13 cellular contexts compared by ENCODE assay signal in genomic region chr10:72089618-72090017, GRCh38. TPM values are rescaled to one million over a fixed set of nuclear protein-coding genes. Genes with fewer than 3 reads are reported as not detected.
DNase-seq lines count a peak whose midpoint lies in the region; ATAC-seq, FAIRE-seq and TF ChIP-seq lines count a peak whose summit lies in the region.
"Had no signal": no experiment of that assay in that cellular context is flagged by ENCODE, and none has a peak within 500 bp of the region (broad histone marks: within the 10 kb centered on the region; RNA-seq: fewer than 3 reads in every experiment).

No MANE protein-coding gene starts in this region.

- H3K9me3 Mint-ChIP-seq in natural killer cell treated with Interleukin-12 subunit alpha and Interleukin-12 subunit beta and Interleukin-15 and Interleukin-18, amount 100 ng/mL, for 72 hours, result no peaks in the 10 kb centered on the region

- H3K9me1 ChIP-seq in K562 (ENCODE audit: control insufficient read depth, insufficient read depth, low read length), result no peaks in the 10 kb centered on the region

- POLR2A ChIA-PET in K562 (lab: Yijun Ruan, JAX), result interaction anchor here (0.8 to 1.5 kb wide), 7 partner anchors 9 to 184 kb away, joined by 3 to 6 read pairs (median 4); partner anchors contain the start of gene DDIT4

- H3K27ac ChIP-seq in K562 (ENCODE audit: extremely low read depth, low read depth, low read length), result no peak overlapping the region
- H3K27ac ChIP-seq: A549, breast epithelium, sigmoid colon had no signal

- H4K20me1 ChIP-seq in K562 (replicated peaks; ENCODE audit: control insufficient read depth, insufficient read depth, low read length), result no peaks in the 10 kb centered on the region

- H3K79me2 ChIP-seq in K562 (ENCODE audit: control insufficient read depth, insufficient read depth, low read length), result no peaks in the 10 kb centered on the region

- H3K27me3 Mint-ChIP-seq in natural killer cell treated with Interleukin-12 subunit alpha and Interleukin-12 subunit beta and Interleukin-15 and Interleukin-18, amount 100 ng/mL, for 72 hours, result no peaks in the 10 kb centered on the region

- peak overlapping the region; percentile 89 to 91 for H3K27ac Mint-ChIP-seq in natural killer cell treated with Interleukin-12 subunit alpha and Interleukin-12 subunit beta and Interleukin-15 and Interleukin-18, amount 100 ng/mL, for 72 hours
- H3K27ac Mint-ChIP-seq: H9 had no signal

- peaks cover 6 to 25% of the 10 kb centered on the region in 2 experiments; a peak in 4 of 5 replicates for H3K4me1 ChIP-seq in K562 (replicated peaks in 1 of 2; ENCODE audit: control insufficient read depth in 2 of 2, insufficient read depth in 2 of 2, low read length in 2 of 2)

- H3K27me3 ChIP-seq in K562 (ENCODE audit: control insufficient read depth in 2 of 2, insufficient read depth in 2 of 2, low read length in 2 of 2), result no peaks in the 10 kb centered on the region

- WGBS in K562 (ENCODE audit: insufficient coverage, low coverage, missing lambda C conversion rate), result 34% methylated on average over 6 of the region's 6 CpGs

- TF ChIP-seq EP300 in K562 (IDR thresholded peaks at IDR 0.05; ENCODE audit: low read length), result no peak

- H3K36me3 Mint-ChIP-seq in natural killer cell treated with Interleukin-12 subunit alpha and Interleukin-12 subunit beta and Interleukin-15 and Interleukin-18, amount 100 ng/mL, for 72 hours, result no peaks in the 10 kb centered on the region

- H3K4me3 ChIP-seq in K562, result no peak overlapping the region
- H3K4me3 ChIP-seq: A549, sigmoid colon had no signal

- no peak overlapping the region for H2AFZ ChIP-seq in K562 (ENCODE audit: low read depth, low read length)

- peak overlapping the region; percentile 58 for H3K4me3 Mint-ChIP-seq in natural killer cell treated with Interleukin-12 subunit alpha and Interleukin-12 subunit beta and Interleukin-15 and Interleukin-18, amount 100 ng/mL, for 72 hours

- H3K9me3 ChIP-seq in K562 (replicated peaks; ENCODE audit: control insufficient read depth, insufficient read depth, low read depth, low read length), result no peaks in the 10 kb centered on the region
- H3K9me3 ChIP-seq: A549, breast epithelium, sigmoid colon had no signal

- ATAC-seq in K562, result peak; percentile 42; the same call in 1 of the 3 replicates
- ATAC-seq in natural killer cell treated with Interleukin-12 subunit alpha and Interleukin-12 subunit beta and Interleukin-15 and Interleukin-18, amount 100 ng/mL, for 72 hours, result no peak

- H3K4me1 Mint-ChIP-seq in natural killer cell treated with Interleukin-12 subunit alpha and Interleukin-12 subunit beta and Interleukin-15 and Interleukin-18, amount 100 ng/mL, for 72 hours (ENCODE audit: low read depth in 2 of 2), result peaks cover 29 to 38% of the 10 kb centered on the region in 2 donors

- no peak overlapping the region for H3K4me2 ChIP-seq in K562 (ENCODE audit: insufficient read depth, low read length)
- H3K4me2 ChIP-seq: A549 had no signal

- in situ Hi-C loops in K562 (cut with MboI), result no loop called here

- no peaks in the 10 kb centered on the region for H3K36me3 ChIP-seq in K562 (ENCODE audit: control insufficient read depth, insufficient read depth, low read length)
- H3K36me3 ChIP-seq: breast epithelium had no signal

- intact Hi-C loops in K562 (cut with micrococcal nuclease), result no loop called here

- TF ChIP-seq RAD21 in K562 (CRISPR knock-in tag; conservative IDR thresholded peaks at IDR 0.05 in 1 of 2, IDR thresholded peaks at IDR 0.05 in 1 of 2), result no peak

- DNase-seq in NCI-H510A treated with DMSO at 0.1 percent for 48 hours (lab: John Stamatoyannopoulos, UW) (peak; percentile 5), NCI-H510A (lab: John Stamatoyannopoulos, UW) (no peak), NCI-H460 (ENCODE audit: extremely low read depth, low read depth) (peak; percentile 75), K562 (ENCODE audit: extremely low read depth in 1 of 4, low spot score in 3 of 4) (no peak), medulla oblongata (ENCODE audit: extremely low spot score) (no peak), iPS-NIHi7 (ENCODE audit: extremely low spot score) (no peak), NCI-H526 (lab: John Stamatoyannopoulos, UW) (no peak)
- no peak for DNase-seq in natural killer cell treated with Interleukin-12 subunit alpha and Interleukin-12 subunit beta and Interleukin-15 and Interleukin-18, amount 100 ng/mL, for 72 hours (ENCODE audit: low spot score)
- DNase-seq: sigmoid colon, SW 1271 had no signal

- TF ChIP-seq CTCF in K562 (IDR thresholded peaks at IDR 0.05 in 2 of 3, conservative IDR thresholded peaks at IDR 0.05 in 1 of 3; ENCODE audit: insufficient read depth in 2 of 3, low read depth in 1 of 3, low read length in 3 of 3), result no peak

- FAIRE-seq in K562 (lab: Jason Lieb, UNC), result no peak
- FAIRE-seq: A549 had no signal

- H3K9ac ChIP-seq in K562 (ENCODE audit: insufficient read depth in 1 of 2, low read depth in 2 of 2, low read length in 2 of 2), result no peak overlapping the region

- BruUV-seq in K562 (replicated peaks; lab: Mats Ljungman, UMichigan), result no TSS peak

- TF ChIP-seq POLR2A in K562 (conservative IDR thresholded peaks at IDR 0.05), result no peak

- CTCF ChIA-PET in K562 (lab: Yijun Ruan, JAX; ENCODE audit: low intra/inter-chr PET ratio), result no interaction called here

TF ChIP-seq in K562, 482 proteins besides CTCF, POLR2A, EP300 and RAD21 (continues in another document):
- TF ChIP-seq ZNF551 (CRISPR knock-in tag; IDR thresholded peaks at IDR 0.05), result no peak
- no peak for TF ChIP-seq E2F5 (CRISPR knock-in tag; IDR thresholded peaks at IDR 0.05)
- no peak for TF ChIP-seq ZBTB17 (CRISPR knock-in tag; IDR thresholded peaks at IDR 0.05)
- no peak for TF ChIP-seq KAT8 (IDR thresholded peaks at IDR 0.05; ENCODE audit: low read depth)
- no peak for TF ChIP-seq ZNF780A (CRISPR knock-in tag; IDR thresholded peaks at IDR 0.05)
- no peak for TF ChIP-seq ZNF143 (CRISPR knock-in tag; IDR thresholded peaks at IDR 0.05)
- no peak for TF ChIP-seq ZNF79 (CRISPR knock-in tag; IDR thresholded peaks at IDR 0.05; ENCODE audit: low read depth)
- no peak for TF ChIP-seq TRIM28 (IDR thresholded peaks at IDR 0.05)
- no peak for TF ChIP-seq POLR2AphosphoS5 (IDR thresholded peaks at IDR 0.05; ENCODE audit: control insufficient read depth, insufficient read depth, low read depth, low read length)
- TF ChIP-seq CHD4 (IDR thresholded peaks at IDR 0.05; ENCODE audit: insufficient read depth, insufficient replicate concordance, low read depth, low read length, poor library complexity, severe bottlenecking), result no peak
- TF ChIP-seq MTA1 (IDR thresholded peaks at IDR 0.05; ENCODE audit: borderline replicate concordance), result no peak
- no peak for TF ChIP-seq MEIS2 (IDR thresholded peaks at IDR 0.05; ENCODE audit: partially characterized antibody)
- TF ChIP-seq SUPT5H (IDR thresholded peaks at IDR 0.05), result no peak
- TF ChIP-seq POU5F1 (IDR thresholded peaks at IDR 0.05; ENCODE audit: borderline replicate concordance, low read depth, low read length, partially characterized antibody), result no peak
- no peak for TF ChIP-seq RNF219 (CRISPR knock-in tag; IDR thresholded peaks at IDR 0.05)
- TF ChIP-seq ZNF174 (CRISPR knock-in tag; IDR thresholded peaks at IDR 0.05), result no peak

RNA-seq across cellular contexts. Expression of gene SPOCK2, which starts 1.3 kb away (rescaled TPM):
- total RNA-seq in NCI-H460 (2014; rRNA removed; shearing (Covaris generic)), result 0.47 and 1.1 TPM in 2 replicates
- polyA plus RNA-seq in NCI-H460 (2014; cell fraction: nucleus; rRNA removed), result 1.8 and 2.3 TPM in 2 replicates
- total RNA-seq in K562 (2011; cell fraction: chromatin; rRNA removed; ENCODE audit: low replicate concordance), result 0.46 and 1.2 TPM in 2 replicates
- 0.67 and 0.79 TPM in 2 replicates for total RNA-seq in K562 (2011; cell fraction: nucleolus; rRNA removed)
- total RNA-seq in K562 (2011; cell fraction: nucleoplasm; rRNA removed), result 0.59 and 1.1 TPM in 2 replicates
- 0.04 and 0.82 TPM in 2 replicates for total RNA-seq in K562 (2014; rRNA removed)
- total RNA-seq in K562 (2014; rRNA removed; fragmentation: Illumina TruSeq; extraction: Trizol), result 0.11 and 0.38 TPM in 2 replicates
- 0.11 and 0.19 TPM in 2 replicates for total RNA-seq in K562 (2015; rRNA removed; fragmentation: Illumina TruSeq; extraction: Trizol)
- 0.63 and 0.86 TPM in 2 replicates for total RNA-seq in K562 (2021)
- 0.04 and 0.09 TPM in 2 replicates for polyA plus RNA-seq in K562 (2011; rRNA removed)
- 0.04 and 0.31 TPM in 2 replicates for polyA plus RNA-seq in K562 (2011; cell fraction: cytosol; rRNA removed)
- 0.30 and 0.63 TPM in 2 replicates for polyA plus RNA-seq in K562 (2011; cell fraction: nucleus; rRNA removed)
- 0.17 and 0.46 TPM in 2 replicates for polyA plus RNA-seq in K562 (2012)
- polyA plus RNA-seq in K562 (2014; fragmentation: Illumina TruSeq; extraction: Trizol), result 0.08 and 0.09 TPM in 2 replicates
- polyA plus RNA-seq in K562 (2014; fragmentation: Nextera tagmentation; extraction: Ambion mirVana), result not detected
- polyA plus RNA-seq in K562 (2014; rRNA removed), result 0.12 and 0.52 TPM in 2 replicates
- 0.04 and 0.18 TPM in 2 replicates for polyA minus RNA-seq in K562 (2011; rRNA and poly(A)+ RNA removed)
- polyA minus RNA-seq in K562 (2011; cell fraction: cytosol; rRNA and poly(A)+ RNA removed), result not detected in 2 replicates
- polyA minus RNA-seq in K562 (2011; cell fraction: nucleus; rRNA and poly(A)+ RNA removed), result 0.27 and 0.44 TPM in 2 replicates
- total RNA-seq in natural killer cell treated with Interleukin-12 subunit alpha and Interleukin-12 subunit beta and Interleukin-15 and Interleukin-18, amount 100 ng/mL, for 72 hours, result 10 to 100 TPM; 24.9 to 25.9 TPM

Comparison
In these comparisons a context has a peak if more than half of its experiments do, and no peak if none do; other contexts are left out.
1. DNase-seq: peak in NCI-H510A treated with DMSO at 0.1 percent for 48 hours (single experiment) and NCI-H460 (single experiment); none in NCI-H510A (single experiment), K562 (0 of 4), natural killer cell treated with Interleukin-12 subunit alpha and Interleukin-12 subunit beta and Interleukin-15 and Interleukin-18, amount 100 ng/mL, for 72 hours (single experiment), medulla oblongata (single experiment), iPS-NIHi7 (single experiment) and NCI-H526 (0 of 2).
2. RNA of gene SPOCK2, which starts 1.3 kb away (total RNA-seq): 24.9 to 25.9 TPM in natural killer cell treated with Interleukin-12 subunit alpha and Interleukin-12 subunit beta and Interleukin-15 and Interleukin-18, amount 100 ng/mL, for 72 hours; 0.04 to 1.2 TPM in K562 and 0.47 to 1.1 TPM in NCI-H460; every median in the first group is over 10 times any median in the second.